In the genomic region with DNA sequence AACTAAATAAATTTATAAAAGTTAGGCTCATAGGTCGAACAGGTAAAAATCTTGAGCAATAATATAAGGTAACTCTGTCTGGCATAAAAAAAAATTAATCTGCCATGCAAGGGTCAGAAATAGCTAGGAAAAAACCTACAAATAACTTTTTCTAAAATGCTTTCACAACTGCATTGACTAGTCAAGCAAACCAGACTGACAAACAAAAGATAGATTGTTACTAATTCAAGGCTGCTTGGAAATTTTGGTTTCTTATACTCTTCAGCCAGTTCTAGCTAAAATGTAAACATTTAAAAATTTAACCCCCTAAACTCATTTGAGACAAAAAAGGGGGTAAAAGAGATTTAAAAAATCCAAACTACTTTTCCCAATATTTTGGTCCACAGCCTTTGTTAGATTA, we compare ENCODE assay signal across 1 cellular context.
TF ChIP-seq lines count a peak whose summit lies in the region.

No MANE protein-coding gene starts in this region.

TF ChIP-seq in GM23338, 12 proteins besides CTCF, POLR2A, EP300 and RAD21 (continued from another document):
- no peak for TF ChIP-seq ZNF462 (CRISPR knock-in tag; IDR thresholded peaks at IDR 0.05)
